Comparison of ENCODE assay signal across 6 cellular contexts in genomic region chr6:30687659-30688431, GRCh38. TPM values are rescaled to one million over a fixed set of nuclear protein-coding genes. Genes with fewer than 3 reads are reported as not detected.
DNase-seq lines count a peak whose midpoint lies in the region; ATAC-seq and TF ChIP-seq lines count a peak whose summit lies in the region.

No MANE protein-coding gene starts in this region.

- H3K27ac ChIP-seq in VCaP (peak overlapping the region; percentile 74), layer of hippocampus (ENCODE audit: low read depth, low read length) (peak overlapping the region; percentile 92)

- TF ChIP-seq CTCF in VCaP (conservative IDR thresholded peaks at IDR 0.05) = peak; percentile 14; the same call in 1 of the 2 replicates

- in situ Hi-C loops in G401 (cut with HindIII; ENCODE audit: low sequenced_read_pairs) = no loop called here

- no peaks in the 10 kb centered on the region for H3K27me3 ChIP-seq in layer of hippocampus (ENCODE audit: control insufficient read depth, insufficient read depth, low read length)

- DNase-seq in G401 (ENCODE audit: low spot score) = peak; percentile 33
- DNase-seq in activated effector memory CD4-positive, alpha-beta T cell treated with Interleukin-2 at 50 U/mL for 16 hours = no peak

- ATAC-seq in GM21529 (IDR thresholded peaks at IDR 0.05; ENCODE audit: unreplicated experiment) = no peak
- ATAC-seq in HG02884 (IDR thresholded peaks at IDR 0.05; ENCODE audit: unreplicated experiment) = no peak

RNA-seq across cellular contexts. Expression of gene PPP1R18, which starts 1.4 kb away (rescaled TPM):
- 53.7 and 54.3 TPM in 2 replicates for total RNA-seq in G401 (2014; rRNA removed; shearing (Covaris generic))

RNA-seq across cellular contexts. Expression of gene NRM, which starts 2.9 kb away (rescaled TPM):
- 2.6 and 8.8 TPM in 2 replicates for total RNA-seq in G401 (2014; rRNA removed; shearing (Covaris generic))

RNA-seq across cellular contexts. Expression of gene DHX16, which starts 15.0 kb away (rescaled TPM):
- total RNA-seq in G401 (2014; rRNA removed; shearing (Covaris generic)) = 59.8 and 73.2 TPM in 2 replicates

RNA-seq across cellular contexts. Expression of gene MDC1, which starts 29.2 kb away (rescaled TPM):
- total RNA-seq in G401 (2014; rRNA removed; shearing (Covaris generic)) = 2.5 and 14.3 TPM in 2 replicates

RNA-seq across cellular contexts. Expression of gene TUBB, which starts 32.3 kb away (rescaled TPM):
- 456 and 575 TPM in 2 replicates for total RNA-seq in G401 (2014; rRNA removed; shearing (Covaris generic))
